18 cellular contexts compared by ENCODE assay signal in the genomic region with DNA sequence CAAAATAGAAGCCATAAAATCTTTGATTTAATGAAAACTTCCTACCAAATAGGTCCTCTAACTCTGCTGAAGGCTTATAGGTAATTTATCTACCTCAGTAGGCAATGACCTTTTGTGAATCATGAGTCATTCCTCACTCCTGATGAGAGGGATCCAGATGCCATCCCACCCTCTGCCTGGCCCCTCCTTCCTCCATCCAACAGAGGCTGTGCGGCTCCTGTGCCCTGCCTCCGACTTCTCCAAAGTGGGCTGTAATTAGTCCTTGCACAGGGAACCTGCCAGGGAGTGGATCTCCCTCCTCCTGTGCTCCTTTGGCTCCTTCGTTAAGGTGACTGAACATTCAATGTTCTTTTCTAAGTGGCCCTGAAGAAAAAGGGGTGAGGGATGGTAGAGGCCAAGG.
DNase-seq lines count a peak whose midpoint lies in the region; ATAC-seq and TF ChIP-seq lines count a peak whose summit lies in the region.
"Had no signal": no experiment of that assay in that cellular context is flagged by ENCODE, and none has a peak within 500 bp of the region (broad histone marks: within the 10 kb centered on the region; RNA-seq: fewer than 3 reads in every experiment).

No MANE protein-coding gene starts in this region.

- TF ChIP-seq CTCF in prostate gland (IDR thresholded peaks at IDR 0.05) (no peak), heart left ventricle (IDR thresholded peaks at IDR 0.05) (no peak)

- H3K36me3 ChIP-seq in prostate gland (no peaks in the 10 kb centered on the region), heart left ventricle (no peaks in the 10 kb centered on the region)
- H3K36me3 ChIP-seq: suprapubic skin had no signal

- CTCF ChIA-PET in HEK293T (lab: Yijun Ruan, JAX), result no interaction called here

- WGBS in prostate gland, result 94% methylated on average over 3 of the region's 3 CpGs
- WGBS in heart left ventricle, 4 donors, result 82 to 95% (median 86%) methylated on average over 3 of the region's 3 CpGs

- intact Hi-C loops in prostate gland (cut with DNase I), result no loop called here
- intact Hi-C loops in heart left ventricle (cut with DNase I), result no loop called here

- in situ Hi-C loops in SK-MEL-5 (cut with HindIII; ENCODE audit: low pct_unique_long_range_greater_than_20kb, low sequenced_read_pairs), result no loop called here

- no peaks in the 10 kb centered on the region for H3K9me3 ChIP-seq in prostate gland
- H3K9me3 ChIP-seq in heart left ventricle, result no peaks in the 10 kb centered on the region
- H3K9me3 ChIP-seq: suprapubic skin had no signal

- H3K27ac ChIP-seq in layer of hippocampus (ENCODE audit: low read depth, low read length) (peak overlapping the region; percentile 40), prostate gland (no peak overlapping the region), heart left ventricle (no peak overlapping the region)
- H3K27ac ChIP-seq: epithelial cell of prostate, skin epidermis, suprapubic skin had no signal

- H3K4me1 ChIP-seq in prostate gland (replicated peaks) (no peaks in the 10 kb centered on the region), heart left ventricle (peaks cover 0 to 3% (median 0%) of the 10 kb centered on the region in 12 donors)
- H3K4me1 ChIP-seq: suprapubic skin had no signal

- no peak for ATAC-seq in heart left ventricle
- ATAC-seq: natural killer cell had no signal

- no peak overlapping the region for H3K4me3 ChIP-seq in prostate gland
- no peak overlapping the region for H3K4me3 ChIP-seq in heart left ventricle
- H3K4me3 ChIP-seq: lung, skin epidermis, suprapubic skin had no signal

- H3K27me3 ChIP-seq in layer of hippocampus (ENCODE audit: control insufficient read depth, insufficient read depth, low read length) (no peaks in the 10 kb centered on the region), prostate gland (replicated peaks; ENCODE audit: insufficient read depth) (no peaks in the 10 kb centered on the region), heart left ventricle (no peaks in the 10 kb centered on the region)
- H3K27me3 ChIP-seq: suprapubic skin had no signal

- DNase-seq in ELF-1 (ENCODE audit: low read depth, low spot score) (peak; percentile 44), HEK293T (ENCODE audit: extremely low spot score) (no peak), SK-MEL-5 (ENCODE audit: low read depth, low spot score) (peak; percentile 16), prostate gland (ENCODE audit: low spot score) (no peak), heart left ventricle (no peak), NCI-H345 treated with DMSO at 0.1 percent for 48 hours (lab: John Stamatoyannopoulos, UW; ENCODE audit: unreplicated experiment) (no peak)
- DNase-seq: activated CD4-positive, alpha-beta T cell treated with anti-CD3 and anti-CD28 coated beads for 4 hours; activated naive CD4-positive, alpha-beta T cell; immature natural killer cell; natural killer cell; NCI-H2081; stimulated activated CD4-positive, alpha-beta T cell treated with anti-CD3 and anti-CD28 coated beads, Interleukin-4, amount 100 ng/mL, for 1 hour; T1000 had no signal

- TF ChIP-seq POLR2A in prostate gland (IDR thresholded peaks at IDR 0.05), result no peak
- TF ChIP-seq POLR2A in heart left ventricle (IDR thresholded peaks at IDR 0.05), result no peak

- POLR2A ChIA-PET in HEK293T (lab: Yijun Ruan, JAX), result no interaction called here

TF ChIP-seq in HEK293T, 16 proteins besides CTCF, POLR2A, EP300 and RAD21:
- TF ChIP-seq, protein P1, sequence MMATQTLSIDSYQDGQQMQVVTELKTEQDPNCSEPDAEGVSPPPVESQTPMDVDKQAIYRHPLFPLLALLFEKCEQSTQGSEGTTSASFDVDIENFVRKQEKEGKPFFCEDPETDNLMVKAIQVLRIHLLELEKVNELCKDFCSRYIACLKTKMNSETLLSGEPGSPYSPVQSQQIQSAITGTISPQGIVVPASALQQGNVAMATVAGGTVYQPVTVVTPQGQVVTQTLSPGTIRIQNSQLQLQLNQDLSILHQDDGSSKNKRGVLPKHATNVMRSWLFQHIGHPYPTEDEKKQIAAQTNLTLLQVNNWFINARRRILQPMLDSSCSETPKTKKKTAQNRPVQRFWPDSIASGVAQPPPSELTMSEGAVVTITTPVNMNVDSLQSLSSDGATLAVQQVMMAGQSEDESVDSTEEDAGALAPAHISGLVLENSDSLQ (IDR thresholded peaks at IDR 0.05), result peak; percentile 33; the same call in 1 of the 2 replicates
- TF ChIP-seq L3MBTL2 (conservative IDR thresholded peaks at IDR 0.05) (no peak), CTBP1 (IDR thresholded peaks at IDR 0.05; ENCODE audit: borderline replicate concordance) (peak; percentile 20; the same call in 1 of the 2 replicates)

Comparison
In these comparisons a context has a peak if more than half of its experiments do, and no peak if none do; other contexts are left out.
1. DNase-seq: peak in ELF-1 (single experiment) and SK-MEL-5 (single experiment); none in HEK293T (single experiment), prostate gland (single experiment), heart left ventricle (0 of 5) and NCI-H345 treated with DMSO at 0.1 percent for 48 hours (single experiment).